8 cellular contexts compared by ENCODE assay signal in genomic region chr13:109220631-109221030, GRCh38.
"Had no signal": no experiment of that assay in that cellular context is flagged by ENCODE, and none has a peak within 500 bp of the region (broad histone marks: within the 10 kb centered on the region; RNA-seq: fewer than 3 reads in every experiment).

No MANE protein-coding gene starts in this region.

- H3K4me1 Mint-ChIP-seq: GM23338, H9 had no signal

- H3K27ac Mint-ChIP-seq: GM23338, H9 had no signal

- H3K9ac ChIP-seq: GM23248 had no signal

- H3K36me3 ChIP-seq: HAP-1 had no signal

- H3K4me3 Mint-ChIP-seq: GM23338, H9 had no signal

- ATAC-seq: GM23338, HCT116 had no signal

- H3K4me3 ChIP-seq: GM23248, GM23338, HAP-1 had no signal

- H3K27ac ChIP-seq: GM23248 had no signal

- H3K9me3 ChIP-seq: HAP-1 had no signal

- H3K4me2 ChIP-seq: GM23338 had no signal

- H2AFZ ChIP-seq: GM23248, GM23338 had no signal

- DNase-seq: GM23248, GOT3, H7, H9, HCEC 1CT had no signal

- H3K4me1 ChIP-seq: HAP-1 had no signal
